ENCODE assay signal across 28 cellular contexts in the genomic region with DNA sequence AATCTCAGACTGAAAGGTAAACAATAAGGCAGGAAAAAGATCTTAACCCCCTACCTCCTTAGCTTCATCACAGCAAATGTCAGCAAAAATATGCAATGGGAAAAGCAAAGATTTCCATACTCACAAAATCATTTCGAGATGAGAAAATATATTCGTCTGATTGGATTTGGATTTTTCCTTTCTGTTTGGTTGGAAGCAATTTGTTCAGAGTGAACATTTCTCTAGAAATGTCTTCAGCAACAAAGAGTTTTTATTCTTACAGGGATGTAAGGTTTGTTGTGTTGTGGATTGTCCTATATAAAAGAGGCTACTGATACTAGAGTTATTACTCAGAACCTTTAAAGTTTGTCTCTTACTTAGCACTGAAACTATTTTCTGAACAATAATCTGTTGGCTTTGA. TPM values are rescaled to one million over a fixed set of nuclear protein-coding genes. Genes with fewer than 3 reads are reported as not detected.
"Had no signal": no experiment of that assay in that cellular context is flagged by ENCODE, and none has a peak within 500 bp of the region (broad histone marks: within the 10 kb centered on the region; RNA-seq: fewer than 3 reads in every experiment).

No MANE protein-coding gene starts in this region.

- H3K36me3 Mint-ChIP-seq: immature natural killer cell; naive thymus-derived CD8-positive, alpha-beta T cell; stimulated activated naive B cell treated with anti-CD40 and anti-IgM and Interleukin-4, amounts not matched to agents 10 μg/mL and 1 μg/mL and 100 μg/mL, for 72 hours; type B pancreatic cell had no signal

- DNase-seq: central memory CD4-positive, alpha-beta T cell; cortex of kidney; effector memory CD4-positive, alpha-beta T cell; esophagus squamous epithelium; foreskin fibroblast; glutamatergic neuron; immature natural killer cell; kidney; mucosa of descending colon; naive thymus-derived CD8-positive, alpha-beta T cell; occipital lobe; pancreas; spleen; stimulated activated CD4-positive, alpha-beta T cell treated with anti-CD3 and anti-CD28 coated beads, Interleukin-15, amount 100 ng/mL, for 24 hours; stimulated activated CD4-positive, alpha-beta T cell treated with anti-CD3 and anti-CD28 coated beads, Interleukin-1b, Interleukin-23, amount 100 ng/mL, for 48 hours; stimulated activated CD4-positive, alpha-beta T cell treated with anti-CD3 and anti-CD28 coated beads, Interleukin-4, amount 100 ng/mL, for 24 hours; stimulated activated naive B cell treated with anti-CD40 and anti-IgM and Interleukin-4, amounts not matched to agents 10 μg/mL and 1 μg/mL and 100 μg/mL, for 72 hours; stimulated activated naive CD8-positive, alpha-beta T cell treated with anti-CD3 and anti-CD28 coated beads, Interleukin-15, amount 100 ng/mL, for 72 hours; thyroid gland; uterus had no signal

- H3K9me3 Mint-ChIP-seq: neural crest cell; stimulated activated naive B cell treated with anti-CD40 and anti-IgM and Interleukin-4, amounts not matched to agents 10 μg/mL and 1 μg/mL and 100 μg/mL, for 72 hours; stimulated activated naive CD8-positive, alpha-beta T cell treated with anti-CD3 and anti-CD28 coated beads, Interleukin-15, amount 100 ng/mL, for 72 hours; type B pancreatic cell had no signal

- H3K4me1 Mint-ChIP-seq: immature natural killer cell; naive thymus-derived CD8-positive, alpha-beta T cell; stimulated activated naive B cell treated with anti-CD40 and anti-IgM and Interleukin-4, amounts not matched to agents 10 μg/mL and 1 μg/mL and 100 μg/mL, for 72 hours; stimulated activated naive CD8-positive, alpha-beta T cell treated with anti-CD3 and anti-CD28 coated beads, Interleukin-15, amount 100 ng/mL, for 72 hours had no signal

- H3K27me3 Mint-ChIP-seq: naive thymus-derived CD8-positive, alpha-beta T cell; stimulated activated naive B cell treated with anti-CD40 and anti-IgM and Interleukin-4, amounts not matched to agents 10 μg/mL and 1 μg/mL and 100 μg/mL, for 72 hours; stimulated activated naive CD8-positive, alpha-beta T cell treated with anti-CD3 and anti-CD28 coated beads, Interleukin-15, amount 100 ng/mL, for 72 hours had no signal

- H3K27me3 ChIP-seq: esophagus squamous epithelium, gastroesophageal sphincter, pancreas, spleen, thyroid gland, uterus had no signal

- H3K9me3 ChIP-seq: esophagus squamous epithelium, gastroesophageal sphincter, mucosa of descending colon, pancreas, prostate gland, thyroid gland, uterus had no signal

- ATAC-seq: gastroesophageal sphincter; mucosa of descending colon; naive thymus-derived CD8-positive, alpha-beta T cell; pancreas; sciatic nerve; stimulated activated naive B cell treated with anti-CD40 and anti-IgM and Interleukin-4, amounts not matched to agents 10 μg/mL and 1 μg/mL and 100 μg/mL, for 72 hours; stimulated activated naive CD8-positive, alpha-beta T cell treated with anti-CD3 and anti-CD28 coated beads, Interleukin-15, amount 100 ng/mL, for 72 hours had no signal

- H3K36me3 ChIP-seq: esophagus squamous epithelium, gastroesophageal sphincter, pancreas, prostate gland, spleen, thyroid gland, uterus had no signal

- H3K27ac Mint-ChIP-seq: immature natural killer cell; naive thymus-derived CD8-positive, alpha-beta T cell; stimulated activated naive B cell treated with anti-CD40 and anti-IgM and Interleukin-4, amounts not matched to agents 10 μg/mL and 1 μg/mL and 100 μg/mL, for 72 hours; stimulated activated naive CD8-positive, alpha-beta T cell treated with anti-CD3 and anti-CD28 coated beads, Interleukin-15, amount 100 ng/mL, for 72 hours; type B pancreatic cell had no signal

- H3K4me3 Mint-ChIP-seq: immature natural killer cell; naive thymus-derived CD8-positive, alpha-beta T cell; neural crest cell; stimulated activated naive B cell treated with anti-CD40 and anti-IgM and Interleukin-4, amounts not matched to agents 10 μg/mL and 1 μg/mL and 100 μg/mL, for 72 hours; stimulated activated naive CD8-positive, alpha-beta T cell treated with anti-CD3 and anti-CD28 coated beads, Interleukin-15, amount 100 ng/mL, for 72 hours; type B pancreatic cell had no signal

- H3K27ac ChIP-seq: esophagus squamous epithelium, gastroesophageal sphincter, pancreas, prostate gland, spleen, thyroid gland had no signal

- H3K4me3 ChIP-seq: esophagus squamous epithelium, gastroesophageal sphincter, mucosa of descending colon, pancreas, prostate gland, spleen, thyroid gland, uterus had no signal

- H3K4me1 ChIP-seq: esophagus squamous epithelium, pancreas, prostate gland, spleen, thyroid gland, uterus had no signal

RNA-seq across cellular contexts. Expression of gene GRIA2, which starts 23.8 kb away (rescaled TPM):
- total RNA-seq: epithelial cell of proximal tubule; naive thymus-derived CD8-positive, alpha-beta T cell; spleen; subcutaneous adipose tissue had no signal
- polyA plus RNA-seq: immature natural killer cell; liver; naive thymus-derived CD8-positive, alpha-beta T cell had no signal
